Comparison of ENCODE assay signal across 8 cellular contexts in the genomic region with DNA sequence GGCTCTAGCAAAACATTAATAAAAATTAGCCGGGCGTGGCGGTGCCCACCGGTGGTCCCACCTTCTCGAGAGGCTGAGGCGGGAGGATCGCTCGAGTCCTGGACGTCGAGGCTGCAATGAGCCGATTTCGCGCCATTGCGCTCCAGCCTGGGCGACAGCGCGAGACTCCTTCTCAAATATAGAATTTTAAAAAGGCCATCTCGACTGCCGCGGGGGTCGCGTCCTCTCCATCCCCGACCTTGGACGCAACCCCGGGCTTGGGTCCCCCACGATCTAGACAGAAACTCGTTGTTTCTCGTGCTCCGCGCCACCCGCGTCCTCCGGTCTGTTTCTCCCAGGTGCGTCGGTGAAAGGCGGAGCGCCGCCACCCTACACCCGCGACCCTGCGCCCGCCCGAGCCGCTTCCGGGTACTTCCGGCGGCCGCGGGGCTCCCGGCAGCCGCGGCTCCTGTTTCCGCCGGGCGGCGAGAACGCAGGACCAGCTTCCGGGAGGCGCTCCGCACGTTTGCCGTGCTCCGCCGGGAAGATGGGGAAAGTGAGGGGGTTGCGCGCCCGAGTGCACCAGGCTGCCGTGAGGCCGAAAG. TPM values are rescaled to one million over a fixed set of nuclear protein-coding genes. Genes with fewer than 3 reads are reported as not detected.
DNase-seq lines count a peak whose midpoint lies in the region; ATAC-seq, FAIRE-seq and TF ChIP-seq lines count a peak whose summit lies in the region.

A gene with protein sequence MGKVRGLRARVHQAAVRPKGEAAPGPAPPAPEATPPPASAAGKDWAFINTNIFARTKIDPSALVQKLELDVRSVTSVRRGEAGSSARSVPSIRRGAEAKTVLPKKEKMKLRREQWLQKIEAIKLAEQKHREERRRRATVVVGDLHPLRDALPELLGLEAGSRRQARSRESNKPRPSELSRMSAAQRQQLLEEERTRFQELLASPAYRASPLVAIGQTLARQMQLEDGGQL (plus strand): TSS at position 498 of the 584 bp plus-strand sequence. CDS start 29 bp downstream, at position 527.

- peaks cover 68% of the 10 kb centered on the region for H3K79me2 ChIP-seq in PC-3 (ENCODE audit: low read length)

- no peaks in the 10 kb centered on the region for H3K9me3 ChIP-seq in CD4-positive, CD25-positive, alpha-beta regulatory T cell (ENCODE audit: control insufficient read depth in 2 of 2, low read length in 2 of 2)
- H3K9me3 ChIP-seq in PC-3 (ENCODE audit: low read length): no peaks in the 10 kb centered on the region
- no peaks in the 10 kb centered on the region for H3K9me3 ChIP-seq in mucosa of stomach (ENCODE audit: control insufficient read depth, low read length)

- H3K36me3 ChIP-seq in CD4-positive, CD25-positive, alpha-beta regulatory T cell (ENCODE audit: control insufficient read depth, insufficient read depth, low read length): peaks cover 9% of the 10 kb centered on the region
- H3K36me3 ChIP-seq in PC-3 (ENCODE audit: low read depth, low read length): peaks cover 16% of the 10 kb centered on the region
- H3K36me3 ChIP-seq in mucosa of stomach (ENCODE audit: control insufficient read depth, insufficient read depth, low read length): no peaks in the 10 kb centered on the region

- DNase-seq in CD4-positive, CD25-positive, alpha-beta regulatory T cell: peak; percentile 69 to 90 (median 80)
- DNase-seq in HTR-8/SVneo (ENCODE audit: insufficient read length, low spot score) (peak; percentile 84), PC-3 (peak; percentile 90), activated T-cell treated with anti-CD3 and anti-CD28 coated beads for 48 hours (ENCODE audit: low read depth) (peak; percentile 87), erythroblast (lab: John Stamatoyannopoulos, UW) (peak; percentile 89 to 91)
- peak; percentile 86 for DNase-seq in stimulated activated CD8-positive, alpha-beta memory T cell treated with anti-CD3 and anti-CD28 coated beads, Interleukin-4, amount 100 ng/mL, for 48 hours

- no TSS peak for BruUV-seq in PC-3 (replicated peaks; lab: Mats Ljungman, UMichigan)

- peaks cover 30% of the 10 kb centered on the region for H4K20me1 ChIP-seq in PC-3 (ENCODE audit: low read length)

- H3F3A ChIP-seq in PC-3 (ENCODE audit: low read length, unreplicated experiment): no peaks in the 10 kb centered on the region

- no peaks in the 10 kb centered on the region for H3K9me2 ChIP-seq in PC-3 (replicated peaks; ENCODE audit: low read length)

- H3K4me1 Mint-ChIP-seq in CD4-positive, CD25-positive, alpha-beta regulatory T cell: peaks cover 14 to 48% (median 33%) of the 10 kb centered on the region in 4 donors

- TF ChIP-seq CTCF in PC-3 (conservative IDR thresholded peaks at IDR 0.05; ENCODE audit: low read depth, low read length): no peak

- peak within 1 kb of the TSS; percentile 76 to 95 (median 85) for H3K27ac Mint-ChIP-seq in CD4-positive, CD25-positive, alpha-beta regulatory T cell

- H3K4me3 ChIP-seq in CD4-positive, CD25-positive, alpha-beta regulatory T cell (ENCODE audit: low read depth, low read length): peak within 1 kb of the TSS; percentile 90
- H3K4me3 ChIP-seq in PC-3 (ENCODE audit: low read length) (peak within 1 kb of the TSS; percentile 95), mucosa of stomach (ENCODE audit: low read length) (peak within 1 kb of the TSS; percentile 77)

- intact Hi-C loops in PC-3 (cut with micrococcal nuclease): loop anchor here (2.0 to 10.0 kb wide), 3 partner anchors 135 to 189 kb away; a partner anchor contains a TSS

- H3K4me2 ChIP-seq in PC-3 (ENCODE audit: low read length): peak within 1 kb of the TSS; percentile 89

- H3K4me1 ChIP-seq in CD4-positive, CD25-positive, alpha-beta regulatory T cell (ENCODE audit: control insufficient read depth, insufficient read depth, low read length, poor library complexity, severe bottlenecking): peaks cover 30% of the 10 kb centered on the region
- H3K4me1 ChIP-seq in PC-3 (ENCODE audit: insufficient read depth, low read length) (peaks cover 30% of the 10 kb centered on the region), mucosa of stomach (ENCODE audit: control insufficient read depth, insufficient read depth, low read length) (peaks cover 10% of the 10 kb centered on the region)

- H3K9ac ChIP-seq in PC-3 (ENCODE audit: low read length) (peak within 1 kb of the TSS; percentile 84), mucosa of stomach (ENCODE audit: low read length) (peak within 1 kb of the TSS; percentile 78)

- ATAC-seq in CD4-positive, CD25-positive, alpha-beta regulatory T cell (ENCODE audit: low read depth in 2 of 2): peak; percentile 92 to 94
- ATAC-seq in GM19438 (IDR thresholded peaks at IDR 0.05; ENCODE audit: low read depth, unreplicated experiment): peak; percentile 70
- peak; percentile 83 for ATAC-seq in PC-3

- H3K27me3 ChIP-seq in CD4-positive, CD25-positive, alpha-beta regulatory T cell (ENCODE audit: control insufficient read depth, insufficient read depth, low read length): no peaks in the 10 kb centered on the region
- H3K27me3 ChIP-seq in PC-3 (ENCODE audit: low read length) (no peaks in the 10 kb centered on the region), mucosa of stomach (ENCODE audit: control insufficient read depth, insufficient read depth, low read length) (no peaks in the 10 kb centered on the region)

- peak within 1 kb of the TSS; percentile 91 for H2AFZ ChIP-seq in PC-3 (ENCODE audit: low read length)

- H3K9me3 Mint-ChIP-seq in CD4-positive, CD25-positive, alpha-beta regulatory T cell: peaks cover 0 to 1% (median 0%) of the 10 kb centered on the region in 7 donors

- H3K36me3 Mint-ChIP-seq in CD4-positive, CD25-positive, alpha-beta regulatory T cell: peaks cover 7% of the 10 kb centered on the region

- CTCF ChIA-PET in PC-3 (lab: Charles Lee): interaction anchor here (0.7 kb wide), 1 partner anchor 136 kb away, joined by 3 read pairs; no protein-coding TSS in a partner anchor

- POLR2A ChIA-PET in PC-3 (lab: Charles Lee; ENCODE audit: unreplicated experiment): no interaction called here

- peak; percentile 31 for FAIRE-seq in HTR-8/SVneo (lab: Jason Lieb, UNC)

- TF ChIP-seq POLR2A in erythroblast (IDR thresholded peaks at IDR 0.05; ENCODE audit: low read length): peak; percentile 82

- H3K4me3 Mint-ChIP-seq in CD4-positive, CD25-positive, alpha-beta regulatory T cell: peak within 1 kb of the TSS; percentile 89 to 97 (median 93)

- H3K27me3 Mint-ChIP-seq in CD4-positive, CD25-positive, alpha-beta regulatory T cell: no peaks in the 10 kb centered on the region

- peak within 1 kb of the TSS; percentile 67 for H3K27ac ChIP-seq in CD4-positive, CD25-positive, alpha-beta regulatory T cell (ENCODE audit: insufficient read depth, low read length, poor library complexity, severe bottlenecking)
- H3K27ac ChIP-seq in PC-3 (ENCODE audit: low read length): peak within 1 kb of the TSS; percentile 61

RNA-seq across cellular contexts. Expression of the gene that starts here (rescaled TPM):
- total RNA-seq in CD4-positive, CD25-positive, alpha-beta regulatory T cell: 21.8 TPM
- polyA plus RNA-seq in CD4-positive, CD25-positive, alpha-beta regulatory T cell: 10 to 100 TPM in 3 of 4 donors, 1 to 10 TPM in 1; 7.6 to 12.0 (median 10.0) TPM
- 80.1 and 94.9 TPM in 2 replicates for total RNA-seq in PC-3 (2014; rRNA removed)

Comparison
In these comparisons a context has a peak if more than half of its experiments do, and no peak if none do; other contexts are left out.
1. Peak in every context shown above with its lines: DNase-seq, ATAC-seq, H3K4me3 ChIP-seq and H3K27ac ChIP-seq.